ENCODE assay signal across 2 cellular contexts in genomic region chr19:39875401-39875864, GRCh38.
A peak's percentile ranks its signal among the peaks of the same experiment; 100 is the strongest.
TF ChIP-seq lines count a peak whose summit lies in the region.

No MANE protein-coding gene starts in this region.

TF ChIP-seq in SK-N-SH, 30 proteins besides CTCF, POLR2A, EP300 and RAD21:
- peak; percentile 41 for TF ChIP-seq NRF1 (IDR thresholded peaks at IDR 0.05; ENCODE audit: low read depth, low read length)

TF ChIP-seq in K562, 482 proteins besides CTCF, POLR2A, EP300 and RAD21:
- TF ChIP-seq NFIX (CRISPR knock-in tag; IDR thresholded peaks at IDR 0.05; ENCODE audit: low read depth) (peak; percentile 2; the same call in 1 of the 2 replicates), E2F6 (IDR thresholded peaks at IDR 0.05; ENCODE audit: borderline replicate concordance in 1 of 2, extremely low read depth in 1 of 2, insufficient read depth in 1 of 2, insufficient read length in 1 of 2, low read depth in 1 of 2, low read length in 1 of 2, poor library complexity in 1 of 2, severe bottlenecking in 1 of 2) (peak in 1 of 2 experiments; percentile 48), EGR1 (conservative IDR thresholded peaks at IDR 0.05) (0 out of 2 replicates have a peak, but pooled peaks have one; percentile 9), NFIC (IDR thresholded peaks at IDR 0.05) (peak; percentile 95), NRF1 (conservative IDR thresholded peaks at IDR 0.05 in 1 of 2, IDR thresholded peaks at IDR 0.05 in 1 of 2) (peak; percentile 86 to 88), HNRNPLL (IDR thresholded peaks at IDR 0.05; ENCODE audit: low read depth, low read length, poor library complexity, severe bottlenecking) (peak; percentile 70)
TF ChIP-seq in K562: peak in this region for 6; not testable (repeated sequence) for 476.
